In the genomic region with DNA sequence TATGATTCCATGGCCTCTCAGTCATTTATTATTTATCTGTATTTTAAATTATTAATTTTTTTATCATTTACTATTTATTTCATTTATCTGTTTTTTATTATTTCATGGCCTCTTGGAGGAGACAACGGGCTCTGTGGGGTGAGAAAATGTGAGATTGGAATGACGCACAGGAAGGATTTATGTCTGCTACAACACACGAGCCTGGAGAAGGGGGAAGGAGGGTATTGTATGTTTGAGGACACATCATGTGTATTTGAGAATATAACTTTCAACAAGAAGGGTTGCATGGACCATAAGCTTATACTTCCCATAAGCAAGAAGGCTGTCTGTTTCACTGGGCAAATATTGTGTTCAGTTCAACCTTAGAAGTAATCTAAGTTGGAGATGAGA, we compare ENCODE assay signal across 18 cellular contexts.
"Had no signal": no experiment of that assay in that cellular context is flagged by ENCODE, and none has a peak within 500 bp of the region (broad histone marks: within the 10 kb centered on the region; RNA-seq: fewer than 3 reads in every experiment).

No MANE protein-coding gene starts in this region.

- H3K4me1 ChIP-seq: foreskin keratinocyte had no signal

- H3K27ac ChIP-seq: foreskin keratinocyte, heart left ventricle, right atrium auricular region, suprapubic skin had no signal

- ATAC-seq: activated CD8-positive, alpha-beta T cell treated with anti-CD3 and anti-CD28 coated beads, Interleukin-2, amount 10 ng/mL, durations not matched to agents 7 days and 5 days; activated T-cell treated with anti-CD3 and anti-CD28 coated beads, Interleukin-2, amount 50 U/mL, for 72 hours; foreskin keratinocyte; heart left ventricle; left cardiac atrium; mucosa of descending colon; naive thymus-derived CD8-positive, alpha-beta T cell had no signal

- H3K9me3 ChIP-seq: heart left ventricle, mucosa of descending colon, right atrium auricular region, suprapubic skin had no signal

- H3K4me3 ChIP-seq: heart left ventricle, lung, mucosa of descending colon, right atrium auricular region, skin epidermis, suprapubic skin had no signal

- H3K27me3 ChIP-seq: foreskin keratinocyte, heart left ventricle, right atrium auricular region, suprapubic skin had no signal

- H3K36me3 ChIP-seq: heart left ventricle, right atrium auricular region, suprapubic skin had no signal

- DNase-seq: activated CD4-positive, alpha-beta T cell treated with anti-CD3 and anti-CD28 coated beads, Interleukin-2, amount 10 ng/mL, durations not matched to agents 24 days and 14 days; activated CD8-positive, alpha-beta memory T cell treated with anti-CD3 and anti-CD28 coated beads, Interleukin-2, amount 50 U/mL, for 4 hours; activated CD8-positive, alpha-beta T cell treated with anti-CD3 and anti-CD28 coated beads, Interleukin-2, amount 10 ng/mL, durations not matched to agents 7 days and 5 days; activated gamma-delta T cell treated with Interleukin-2 at 50 U/mL for 16 hours; activated T-cell treated with anti-CD3 and anti-CD28 coated beads, Interleukin-2, amount 50 U/mL, for 72 hours; effector memory CD4-positive, alpha-beta T cell; foreskin keratinocyte; heart left ventricle; left cardiac atrium; mucosa of descending colon; naive thymus-derived CD8-positive, alpha-beta T cell; nucleus accumbens; stimulated activated CD4-positive, alpha-beta T cell treated with anti-CD3 and anti-CD28 coated beads, Interleukin-4, amount 100 ng/mL, for 4 hours; T-helper 2 cell had no signal
